In the genomic region with DNA sequence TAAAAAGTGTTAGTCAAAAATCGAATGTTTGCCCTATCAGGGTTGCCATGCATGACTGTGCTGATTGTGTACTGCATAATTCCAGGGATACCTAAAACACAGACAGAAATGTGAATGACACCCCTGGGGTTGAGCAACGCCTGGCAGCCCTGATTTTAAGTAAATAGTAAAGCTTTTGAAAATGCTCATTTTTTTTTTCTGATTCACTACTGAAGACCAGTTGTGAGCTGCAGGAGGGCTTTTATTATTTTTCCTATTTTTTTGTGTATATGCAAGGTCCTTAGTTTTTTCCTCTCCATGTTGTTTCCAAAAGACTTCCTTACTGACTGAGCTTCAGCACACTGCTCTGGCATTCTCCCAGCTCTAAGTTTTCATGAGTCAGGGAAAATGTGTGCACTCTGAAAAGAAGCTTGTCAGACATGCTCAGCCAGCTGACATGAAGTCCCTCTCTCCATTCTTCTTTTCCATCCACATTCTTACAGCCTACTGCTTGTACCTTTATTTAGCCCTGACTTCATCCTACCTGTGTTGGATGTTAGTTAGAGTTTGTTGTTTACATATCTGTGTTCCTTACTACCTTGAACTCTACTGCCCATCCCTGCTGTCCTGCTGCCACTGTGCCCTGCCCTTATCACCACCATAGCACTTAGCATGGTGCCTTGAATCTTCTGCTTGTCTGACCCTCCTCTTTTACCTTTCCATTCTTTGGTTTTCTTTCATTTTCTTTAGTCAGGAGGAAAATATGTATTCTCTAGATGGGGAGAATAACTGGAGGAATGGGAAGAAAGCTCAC, we compare ENCODE assay signal across 9 cellular contexts.
A peak's percentile ranks its signal among the peaks of the same experiment; 100 is the strongest.
DNase-seq lines count a peak whose midpoint lies in the region; ATAC-seq and TF ChIP-seq lines count a peak whose summit lies in the region.
"Had no signal": no experiment of that assay in that cellular context is flagged by ENCODE, and none has a peak within 500 bp of the region (broad histone marks: within the 10 kb centered on the region; RNA-seq: fewer than 3 reads in every experiment).

No MANE protein-coding gene starts in this region.

- H3K36me3 ChIP-seq in lower lobe of right lung: no peaks in the 10 kb centered on the region
- no peaks in the 10 kb centered on the region for H3K36me3 ChIP-seq in esophagus squamous epithelium
- H3K36me3 ChIP-seq in H7 (replicated peaks; ENCODE audit: control insufficient read depth, insufficient read depth, low read length): no peaks in the 10 kb centered on the region

- TF ChIP-seq CTCF in HFF-Myc (IDR thresholded peaks at IDR 0.05; ENCODE audit: low read depth, low read length, missing control alignments): no peak
- no peak for TF ChIP-seq CTCF in lower lobe of right lung (IDR thresholded peaks at IDR 0.05)
- TF ChIP-seq CTCF in esophagus squamous epithelium (IDR thresholded peaks at IDR 0.05): no peak

- intact Hi-C loops in lower lobe of right lung (cut with DNase I) (no loop called here), esophagus squamous epithelium (cut with DNase I) (no loop called here)

- H3K27me3 ChIP-seq in lower lobe of right lung (ENCODE audit: low read depth) (no peaks in the 10 kb centered on the region), esophagus squamous epithelium (no peaks in the 10 kb centered on the region), H7 (ENCODE audit: control insufficient read depth, insufficient read depth, low read length) (no peaks in the 10 kb centered on the region)

- H3K27ac ChIP-seq in lower lobe of right lung (no peak overlapping the region), esophagus squamous epithelium (peak overlapping the region in 1 of 4 donors; percentile 4)

- WGBS in esophagus squamous epithelium, 2 donors: 29 to 32% methylated on average over 2 of the region's 2 CpGs

- H3K4me1 ChIP-seq in lower lobe of right lung: peaks cover 10% of the 10 kb centered on the region
- peaks cover 0 to 15% (median 8%) of the 10 kb centered on the region in 3 donors for H3K4me1 ChIP-seq in esophagus squamous epithelium

- H3K4me3 ChIP-seq in HFF-Myc (replicated peaks; ENCODE audit: low read depth, low read length) (no peak overlapping the region), lower lobe of right lung (no peak overlapping the region), esophagus squamous epithelium (no peak overlapping the region), H7 (ENCODE audit: insufficient read depth, low read depth, low read length) (no peak overlapping the region)
- H3K4me3 ChIP-seq: mucosa of descending colon had no signal

- DNase-seq in AG08396 (ENCODE audit: low spot score) (peak; percentile 51), HFF-Myc (ENCODE audit: extremely low read depth, low read depth) (peak; percentile 29), astrocyte of the hippocampus (ENCODE audit: low read depth, low spot score) (peak; percentile 89), lower lobe of right lung (no peak), esophagus squamous epithelium (lab: John Stamatoyannopoulos, UW) (no peak), H7 (no peak)
- DNase-seq in stimulated activated CD8-positive, alpha-beta memory T cell treated with anti-CD3 and anti-CD28 coated beads, Interleukin-4, amount 100 ng/mL, for 48 hours: no peak

- TF ChIP-seq POLR2A in esophagus squamous epithelium (IDR thresholded peaks at IDR 0.05): no peak

- peak; percentile 37 to 70 for ATAC-seq in lower lobe of right lung
- ATAC-seq in GM21390 (IDR thresholded peaks at IDR 0.05; ENCODE audit: unreplicated experiment): no peak
- ATAC-seq: mucosa of descending colon had no signal

- H3K9me3 ChIP-seq in lower lobe of right lung: no peaks in the 10 kb centered on the region
- no peaks in the 10 kb centered on the region for H3K9me3 ChIP-seq in esophagus squamous epithelium
- H3K9me3 ChIP-seq: mucosa of descending colon had no signal

Comparison
In these comparisons a context has a peak if more than half of its experiments do, and no peak if none do; other contexts are left out.
1. DNase-seq: peak in AG08396 (single experiment), HFF-Myc (single experiment) and astrocyte of the hippocampus (single experiment); none in lower lobe of right lung (single experiment), esophagus squamous epithelium (single experiment), H7 (single experiment) and stimulated activated CD8-positive, alpha-beta memory T cell treated with anti-CD3 and anti-CD28 coated beads, Interleukin-4, amount 100 ng/mL, for 48 hours (single experiment).